Comparison of ENCODE assay signal across 1 cellular context in the genomic region with DNA sequence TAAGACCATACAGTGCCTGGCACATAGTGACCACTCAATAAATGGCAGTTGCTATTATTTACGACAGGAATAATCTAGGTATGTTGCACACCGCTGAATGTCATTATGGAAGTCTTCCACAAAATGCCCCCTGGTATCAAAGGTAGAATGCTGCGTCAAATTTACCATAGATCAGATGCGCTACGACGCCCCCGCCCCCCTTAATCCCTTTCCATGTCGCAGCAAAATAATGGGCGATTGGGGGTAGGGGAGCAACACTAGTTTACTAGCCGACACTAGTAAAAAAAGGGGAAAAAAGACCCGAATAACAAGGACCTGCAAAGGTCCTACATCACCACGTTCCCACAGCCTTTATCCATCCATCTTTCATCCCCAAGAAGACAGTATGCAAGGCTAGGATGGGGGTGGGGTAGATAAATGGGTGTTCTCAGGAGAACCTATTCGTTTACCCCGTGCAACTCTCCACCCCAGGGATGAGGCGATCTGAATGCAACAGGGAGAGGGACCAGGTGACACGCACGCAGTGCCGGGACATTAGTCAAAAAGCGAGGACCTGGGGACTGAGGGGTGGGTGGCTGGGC.
TF ChIP-seq lines count a peak whose summit lies in the region.

No MANE protein-coding gene starts in this region.

TF ChIP-seq in HepG2, 621 proteins besides CTCF, POLR2A, EP300 and RAD21 (continued from another document):
- TF ChIP-seq ZNF318 (CRISPR knock-in tag; IDR thresholded peaks at IDR 0.05) (no peak), ZNF678 (CRISPR knock-in tag; IDR thresholded peaks at IDR 0.05) (no peak), ZGPAT (CRISPR knock-in tag; IDR thresholded peaks at IDR 0.05) (no peak), SKIL (CRISPR knock-in tag; IDR thresholded peaks at IDR 0.05; ENCODE audit: borderline replicate concordance) (peak; percentile 27; the same call in 1 of the 2 replicates), ZNF280D (CRISPR knock-in tag; IDR thresholded peaks at IDR 0.05) (no peak), PLRG1 (conservative IDR thresholded peaks at IDR 0.05) (no peak), ZNF503 (CRISPR knock-in tag; IDR thresholded peaks at IDR 0.05) (no peak), ZC3H13 (CRISPR knock-in tag; IDR thresholded peaks at IDR 0.05) (peak; percentile 26; the same call in 1 of the 2 replicates), BHLHE40 (IDR thresholded peaks at IDR 0.05; ENCODE audit: low read length) (no peak), NR2F2 (IDR thresholded peaks at IDR 0.05; ENCODE audit: borderline replicate concordance, low read depth) (0 out of 2 replicates have a peak, but pooled peaks have one; percentile 10), HOXA3 (CRISPR knock-in tag; IDR thresholded peaks at IDR 0.05) (no peak), MZF1 (CRISPR knock-in tag; IDR thresholded peaks at IDR 0.05; ENCODE audit: borderline replicate concordance) (no peak), HOXA5 (CRISPR knock-in tag; IDR thresholded peaks at IDR 0.05) (0 out of 2 replicates have a peak, but pooled peaks have one; percentile 17), ZNF263 (CRISPR knock-in tag; IDR thresholded peaks at IDR 0.05) (no peak), ZNF331 (CRISPR knock-in tag; IDR thresholded peaks at IDR 0.05) (no peak), SAFB2 (CRISPR knock-in tag; IDR thresholded peaks at IDR 0.05; ENCODE audit: borderline replicate concordance, low read depth) (no peak), NFIB (CRISPR knock-in tag; IDR thresholded peaks at IDR 0.05; ENCODE audit: borderline replicate concordance) (no peak), EED (CRISPR knock-in tag; IDR thresholded peaks at IDR 0.05) (peak; percentile 14; the same call in 1 of the 2 replicates), LCORL (IDR thresholded peaks at IDR 0.05) (no peak), LCORL (CRISPR knock-in tag; IDR thresholded peaks at IDR 0.05) (peak; percentile 10; the same call in 1 of the 2 replicates), BATF2 (CRISPR knock-in tag; IDR thresholded peaks at IDR 0.05) (0 out of 2 replicates have a peak, but pooled peaks have one; percentile 8), HCFC1 (IDR thresholded peaks at IDR 0.05; ENCODE audit: low read depth, low read length) (no peak)
- TF ChIP-seq, protein P1, sequence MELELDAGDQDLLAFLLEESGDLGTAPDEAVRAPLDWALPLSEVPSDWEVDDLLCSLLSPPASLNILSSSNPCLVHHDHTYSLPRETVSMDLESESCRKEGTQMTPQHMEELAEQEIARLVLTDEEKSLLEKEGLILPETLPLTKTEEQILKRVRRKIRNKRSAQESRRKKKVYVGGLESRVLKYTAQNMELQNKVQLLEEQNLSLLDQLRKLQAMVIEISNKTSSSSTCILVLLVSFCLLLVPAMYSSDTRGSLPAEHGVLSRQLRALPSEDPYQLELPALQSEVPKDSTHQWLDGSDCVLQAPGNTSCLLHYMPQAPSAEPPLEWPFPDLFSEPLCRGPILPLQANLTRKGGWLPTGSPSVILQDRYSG (CRISPR knock-in tag; IDR thresholded peaks at IDR 0.05), result no peak
- TF ChIP-seq, protein P2, sequence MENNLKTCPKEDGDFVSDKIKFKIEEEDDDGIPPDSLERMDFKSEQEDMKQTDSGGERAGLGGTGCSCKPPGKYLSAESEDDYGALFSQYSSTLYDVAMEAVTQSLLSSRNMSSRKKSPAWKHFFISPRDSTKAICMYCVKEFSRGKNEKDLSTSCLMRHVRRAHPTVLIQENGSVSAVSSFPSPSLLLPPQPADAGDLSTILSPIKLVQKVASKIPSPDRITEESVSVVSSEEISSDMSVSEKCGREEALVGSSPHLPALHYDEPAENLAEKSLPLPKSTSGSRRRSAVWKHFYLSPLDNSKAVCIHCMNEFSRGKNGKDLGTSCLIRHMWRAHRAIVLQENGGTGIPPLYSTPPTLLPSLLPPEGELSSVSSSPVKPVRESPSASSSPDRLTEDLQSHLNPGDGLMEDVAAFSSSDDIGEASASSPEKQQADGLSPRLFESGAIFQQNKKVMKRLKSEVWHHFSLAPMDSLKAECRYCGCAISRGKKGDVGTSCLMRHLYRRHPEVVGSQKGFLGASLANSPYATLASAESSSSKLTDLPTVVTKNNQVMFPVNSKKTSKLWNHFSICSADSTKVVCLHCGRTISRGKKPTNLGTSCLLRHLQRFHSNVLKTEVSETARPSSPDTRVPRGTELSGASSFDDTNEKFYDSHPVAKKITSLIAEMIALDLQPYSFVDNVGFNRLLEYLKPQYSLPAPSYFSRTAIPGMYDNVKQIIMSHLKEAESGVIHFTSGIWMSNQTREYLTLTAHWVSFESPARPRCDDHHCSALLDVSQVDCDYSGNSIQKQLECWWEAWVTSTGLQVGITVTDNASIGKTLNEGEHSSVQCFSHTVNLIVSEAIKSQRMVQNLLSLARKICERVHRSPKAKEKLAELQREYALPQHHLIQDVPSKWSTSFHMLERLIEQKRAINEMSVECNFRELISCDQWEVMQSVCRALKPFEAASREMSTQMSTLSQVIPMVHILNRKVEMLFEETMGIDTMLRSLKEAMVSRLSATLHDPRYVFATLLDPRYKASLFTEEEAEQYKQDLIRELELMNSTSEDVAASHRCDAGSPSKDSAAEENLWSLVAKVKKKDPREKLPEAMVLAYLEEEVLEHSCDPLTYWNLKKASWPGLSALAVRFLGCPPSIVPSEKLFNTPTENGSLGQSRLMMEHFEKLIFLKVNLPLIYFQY (CRISPR knock-in tag; IDR thresholded peaks at IDR 0.05; ENCODE audit: borderline replicate concordance), result no peak
